ENCODE assay signal across 19 cellular contexts in the genomic region with DNA sequence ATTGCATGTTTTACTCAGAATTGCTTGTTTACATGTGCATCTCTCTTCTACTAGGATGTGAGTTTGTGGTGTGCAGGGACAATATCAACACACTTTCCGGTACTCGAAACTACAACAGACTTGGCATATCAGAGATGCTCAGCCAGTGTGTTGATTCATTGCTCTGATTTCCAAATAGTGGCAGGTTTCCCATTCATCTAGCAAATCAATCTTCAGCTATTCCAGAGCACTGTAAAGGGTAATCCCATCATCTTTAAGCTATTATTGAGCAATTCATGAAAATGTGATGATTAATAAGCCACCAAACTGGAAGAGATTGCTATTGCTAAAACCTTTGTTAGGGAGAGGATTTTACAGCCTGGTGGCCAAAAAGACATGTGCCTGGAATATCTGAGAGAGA.
DNase-seq lines count a peak whose midpoint lies in the region; ATAC-seq and TF ChIP-seq lines count a peak whose summit lies in the region.
"Had no signal": no experiment of that assay in that cellular context is flagged by ENCODE, and none has a peak within 500 bp of the region (broad histone marks: within the 10 kb centered on the region; RNA-seq: fewer than 3 reads in every experiment).

No MANE protein-coding gene starts in this region.

- no peaks in the 10 kb centered on the region for H3K27me3 Mint-ChIP-seq in activated CD8-positive, alpha-beta memory T cell treated with anti-CD3 and anti-CD28 coated beads, Interleukin-2, amount 10 ng/mL, durations not matched to agents 7 days and 5 days

- intact Hi-C loops in PC-3 (cut with micrococcal nuclease): no loop called here

- no peak overlapping the region for H3K9ac ChIP-seq in PC-3 (ENCODE audit: low read length)

- H3K4me3 Mint-ChIP-seq in activated CD8-positive, alpha-beta memory T cell treated with anti-CD3 and anti-CD28 coated beads, Interleukin-2, amount 10 ng/mL, durations not matched to agents 7 days and 5 days: no peak overlapping the region
- H3K4me3 Mint-ChIP-seq: GM23338 had no signal

- POLR2A ChIA-PET in PC-3 (lab: Charles Lee; ENCODE audit: unreplicated experiment): no interaction called here

- no peak overlapping the region for H3K4me2 ChIP-seq in PC-3 (ENCODE audit: low read length)
- H3K4me2 ChIP-seq: GM23338 had no signal

- no peaks in the 10 kb centered on the region for H3F3A ChIP-seq in PC-3 (ENCODE audit: low read length, unreplicated experiment)

- no peaks in the 10 kb centered on the region for H3K27me3 ChIP-seq in PC-3 (ENCODE audit: low read length)
- H3K27me3 ChIP-seq: BE2C had no signal

- no peaks in the 10 kb centered on the region for H3K36me3 ChIP-seq in PC-3 (ENCODE audit: low read depth, low read length)
- H3K36me3 ChIP-seq: BE2C, HAP-1 had no signal

- H3K79me2 ChIP-seq in PC-3 (ENCODE audit: low read length): no peaks in the 10 kb centered on the region

- TF ChIP-seq CTCF in PC-3 (conservative IDR thresholded peaks at IDR 0.05; ENCODE audit: low read depth, low read length): no peak
- no peak for TF ChIP-seq CTCF in foreskin fibroblast (IDR thresholded peaks at IDR 0.05; ENCODE audit: low read depth, low read length)

- peak; percentile 26 for DNase-seq in PC-3
- peak; percentile 8 for DNase-seq in epithelial cell of prostate (ENCODE audit: low read depth, low spot score)
- DNase-seq in foreskin fibroblast: peak; percentile 18 to 30
- no peak for DNase-seq in LoVo (ENCODE audit: low spot score)
- DNase-seq in OCI-M2 (lab: John Stamatoyannopoulos, UW; ENCODE audit: unreplicated experiment): no peak
- DNase-seq in activated CD8-positive, alpha-beta memory T cell treated with anti-CD3 and anti-CD28 coated beads, Interleukin-2, amount 10 ng/mL, durations not matched to agents 7 days and 5 days: no peak
- DNase-seq: BE2C, KBM-7, NCI-H1105, NCI-H146, NCI-H2029 treated with DMSO at 0.1 percent for 48 hours, NCI-H2171, NCI-H524 treated with DMSO at 0.1 percent for 48 hours, NCI-H82, Right ventricle myocardium superior had no signal

- no peak overlapping the region for H2AFZ ChIP-seq in PC-3 (ENCODE audit: low read length)
- H2AFZ ChIP-seq: GM23338 had no signal

- H3K4me1 ChIP-seq in PC-3 (ENCODE audit: insufficient read depth, low read length): no peaks in the 10 kb centered on the region
- H3K4me1 ChIP-seq: BE2C, HAP-1 had no signal

- CTCF ChIA-PET in PC-3 (lab: Charles Lee): no interaction called here
- CTCF ChIA-PET in activated CD8-positive, alpha-beta memory T cell treated with anti-CD3 and anti-CD28 coated beads, Interleukin-2, amount 10 ng/mL, durations not matched to agents 7 days and 5 days (lab: Charles Lee): no interaction called here

- peaks cover 4% of the 10 kb centered on the region for H3K9me3 Mint-ChIP-seq in activated CD8-positive, alpha-beta memory T cell treated with anti-CD3 and anti-CD28 coated beads, Interleukin-2, amount 10 ng/mL, durations not matched to agents 7 days and 5 days (ENCODE audit: low read depth)

- ATAC-seq in PC-3 (no peak), GM21529 (IDR thresholded peaks at IDR 0.05; ENCODE audit: unreplicated experiment) (no peak)
- no peak for ATAC-seq in activated CD8-positive, alpha-beta memory T cell treated with anti-CD3 and anti-CD28 coated beads, Interleukin-2, amount 10 ng/mL, durations not matched to agents 7 days and 5 days
- ATAC-seq: GM12878, GM23338 had no signal

- H3K4me1 Mint-ChIP-seq in activated CD8-positive, alpha-beta memory T cell treated with anti-CD3 and anti-CD28 coated beads, Interleukin-2, amount 10 ng/mL, durations not matched to agents 7 days and 5 days: peaks cover 2% of the 10 kb centered on the region

- H3K27ac Mint-ChIP-seq in activated CD8-positive, alpha-beta memory T cell treated with anti-CD3 and anti-CD28 coated beads, Interleukin-2, amount 10 ng/mL, durations not matched to agents 7 days and 5 days: no peak overlapping the region
- H3K27ac Mint-ChIP-seq: GM23338 had no signal

- no peaks in the 10 kb centered on the region for H3K36me3 Mint-ChIP-seq in activated CD8-positive, alpha-beta memory T cell treated with anti-CD3 and anti-CD28 coated beads, Interleukin-2, amount 10 ng/mL, durations not matched to agents 7 days and 5 days

- H3K27ac ChIP-seq in PC-3 (ENCODE audit: low read length) (no peak overlapping the region), epithelial cell of prostate (no peak overlapping the region)

- H3K9me3 ChIP-seq in PC-3 (ENCODE audit: low read length): no peaks in the 10 kb centered on the region
- H3K9me3 ChIP-seq: BE2C, HAP-1 had no signal

- H3K4me3 ChIP-seq in PC-3 (ENCODE audit: low read length) (no peak overlapping the region), foreskin fibroblast (ENCODE audit: low read depth in 1 of 2, low read length in 2 of 2) (no peak overlapping the region)
- H3K4me3 ChIP-seq: GM12878, GM23338, HAP-1 had no signal

- H3K9me2 ChIP-seq in PC-3 (replicated peaks; ENCODE audit: low read length): no peaks in the 10 kb centered on the region

- H4K20me1 ChIP-seq in PC-3 (ENCODE audit: low read length): no peaks in the 10 kb centered on the region

- no TSS peak for BruUV-seq in PC-3 (replicated peaks; lab: Mats Ljungman, UMichigan)

Comparison
In these comparisons a context has a peak if more than half of its experiments do, and no peak if none do; other contexts are left out.
1. DNase-seq: peak in PC-3 (single experiment), epithelial cell of prostate (single experiment) and foreskin fibroblast (2 of 2); none in LoVo (single experiment), OCI-M2 (single experiment) and activated CD8-positive, alpha-beta memory T cell treated with anti-CD3 and anti-CD28 coated beads, Interleukin-2, amount 10 ng/mL, durations not matched to agents 7 days and 5 days (single experiment).